9 cellular contexts compared by ENCODE assay signal in genomic region chr2:72115361-72116080, GRCh38. TPM values are rescaled to one million over a fixed set of nuclear protein-coding genes. Genes with fewer than 3 reads are reported as not detected.
DNase-seq lines count a peak whose midpoint lies in the region; ATAC-seq and TF ChIP-seq lines count a peak whose summit lies in the region.
"Had no signal": no experiment of that assay in that cellular context is flagged by ENCODE, and none has a peak within 500 bp of the region (broad histone marks: within the 10 kb centered on the region; RNA-seq: fewer than 3 reads in every experiment).

No MANE protein-coding gene starts in this region.

- CTCF ChIA-PET in Calu3 (lab: Charles Lee): interaction anchor here (0.7 to 2.4 kb wide), 7 partner anchors 14 to 192 kb away, joined by 3 to 19 read pairs (median 6); no protein-coding TSS in a partner anchor

- H3K36me3 ChIP-seq in NT2/D1 (ENCODE audit: insufficient read depth, insufficient read length, low read length): no peaks in the 10 kb centered on the region
- no peaks in the 10 kb centered on the region for H3K36me3 ChIP-seq in esophagus (ENCODE audit: control insufficient read depth in 2 of 2, insufficient read depth in 2 of 2, low read length in 1 of 2)

- peaks cover 3% of the 10 kb centered on the region for H3K9me3 Mint-ChIP-seq in Calu3 (ENCODE audit: low read depth, unreplicated experiment)
- no peaks in the 10 kb centered on the region for H3K9me3 Mint-ChIP-seq in activated naive CD8-positive, alpha-beta T cell treated with anti-CD3 and anti-CD28 coated beads for 36 hours
- peaks cover 4% of the 10 kb centered on the region for H3K9me3 Mint-ChIP-seq in stimulated activated memory B cell treated with anti-CD40 and anti-IgM and Interleukin-4, amounts not matched to agents 10 μg/mL and 1 μg/mL and 100 μg/mL, for 72 hours

- H3K27me3 ChIP-seq in NT2/D1 (ENCODE audit: insufficient read depth, insufficient read length) (no peaks in the 10 kb centered on the region), esophagus (ENCODE audit: control insufficient read depth in 1 of 2, insufficient read depth in 2 of 2, low read length in 2 of 2) (no peaks in the 10 kb centered on the region)

- H3K4me3 ChIP-seq in NT2/D1 (ENCODE audit: insufficient read length, low read depth) (no peak overlapping the region), esophagus (ENCODE audit: low read depth in 1 of 2, low read length in 2 of 2) (no peak overlapping the region)

- intact Hi-C loops in Calu3 (cut with micrococcal nuclease; ENCODE audit: unreplicated experiment): no loop called here

- peak; percentile 96 for DNase-seq in Calu3
- peak; percentile 61 for DNase-seq in NT2/D1 (ENCODE audit: low read depth, low spot score)
- DNase-seq in omental fat pad (ENCODE audit: low spot score): peak; percentile 51
- no peak for DNase-seq in T-helper 1 cell
- DNase-seq in activated naive CD8-positive, alpha-beta T cell treated with anti-CD3 and anti-CD28 coated beads for 36 hours: no peak
- DNase-seq in retina: no peak

- ATAC-seq in omental fat pad (ENCODE audit: low FRiP score): peak; percentile 88
- ATAC-seq in stimulated activated memory B cell treated with anti-CD40 and anti-IgM and Interleukin-4, amounts not matched to agents 10 μg/mL and 1 μg/mL and 100 μg/mL, for 72 hours: no peak

- peak overlapping the region; percentile 77 for H3K27ac Mint-ChIP-seq in Calu3 (ENCODE audit: unreplicated experiment)
- no peak overlapping the region for H3K27ac Mint-ChIP-seq in activated naive CD8-positive, alpha-beta T cell treated with anti-CD3 and anti-CD28 coated beads for 36 hours
- no peak overlapping the region for H3K27ac Mint-ChIP-seq in stimulated activated memory B cell treated with anti-CD40 and anti-IgM and Interleukin-4, amounts not matched to agents 10 μg/mL and 1 μg/mL and 100 μg/mL, for 72 hours

- H3K9me3 ChIP-seq in NT2/D1 (ENCODE audit: insufficient read depth, low read length) (peaks cover 11% of the 10 kb centered on the region; the same call in 1 of the 2 replicates), esophagus (ENCODE audit: control insufficient read depth in 2 of 2, insufficient read depth in 1 of 2, low read depth in 1 of 2, low read length in 1 of 2) (no peaks in the 10 kb centered on the region)

- no TSS peak for BruUV-seq in Calu3 (replicated peaks; lab: Mats Ljungman, UMichigan)

- H3K4me3 Mint-ChIP-seq in Calu3 (ENCODE audit: low read depth, unreplicated experiment): peak overlapping the region; percentile 56
- H3K4me3 Mint-ChIP-seq in activated naive CD8-positive, alpha-beta T cell treated with anti-CD3 and anti-CD28 coated beads for 36 hours: no peak overlapping the region
- no peak overlapping the region for H3K4me3 Mint-ChIP-seq in stimulated activated memory B cell treated with anti-CD40 and anti-IgM and Interleukin-4, amounts not matched to agents 10 μg/mL and 1 μg/mL and 100 μg/mL, for 72 hours

- WGBS in esophagus, 2 donors: 34 to 40% methylated on average over 14 of the region's 14 CpGs

- TF ChIP-seq CTCF in Calu3 (IDR thresholded peaks at IDR 0.05; ENCODE audit: unreplicated experiment) (no peak), omental fat pad (IDR thresholded peaks at IDR 0.05) (no peak)

- H3K4me1 Mint-ChIP-seq in Calu3 (ENCODE audit: low read depth, unreplicated experiment): peaks cover 16% of the 10 kb centered on the region
- no peaks in the 10 kb centered on the region for H3K4me1 Mint-ChIP-seq in activated naive CD8-positive, alpha-beta T cell treated with anti-CD3 and anti-CD28 coated beads for 36 hours
- no peaks in the 10 kb centered on the region for H3K4me1 Mint-ChIP-seq in stimulated activated memory B cell treated with anti-CD40 and anti-IgM and Interleukin-4, amounts not matched to agents 10 μg/mL and 1 μg/mL and 100 μg/mL, for 72 hours

- H3K36me3 Mint-ChIP-seq in Calu3 (ENCODE audit: insufficient read depth, unreplicated experiment): peaks cover 7% of the 10 kb centered on the region
- H3K36me3 Mint-ChIP-seq in activated naive CD8-positive, alpha-beta T cell treated with anti-CD3 and anti-CD28 coated beads for 36 hours: no peaks in the 10 kb centered on the region
- H3K36me3 Mint-ChIP-seq in stimulated activated memory B cell treated with anti-CD40 and anti-IgM and Interleukin-4, amounts not matched to agents 10 μg/mL and 1 μg/mL and 100 μg/mL, for 72 hours: no peaks in the 10 kb centered on the region

- peak overlapping the region; percentile 84 to 91 for H3K27ac ChIP-seq in esophagus (ENCODE audit: low read depth in 2 of 2, low read length in 1 of 2)

- peak overlapping the region; percentile 50 for H3K9ac ChIP-seq in NT2/D1 (ENCODE audit: insufficient read length, low read depth)

- H3K4me1 ChIP-seq in NT2/D1 (ENCODE audit: insufficient read depth, insufficient read length) (peaks cover 8% of the 10 kb centered on the region), esophagus (ENCODE audit: control insufficient read depth in 2 of 2, insufficient read depth in 2 of 2, low read length in 1 of 2) (peaks cover 7 to 12% of the 10 kb centered on the region in 2 donors)

- H3K27me3 Mint-ChIP-seq in Calu3 (ENCODE audit: unreplicated experiment): peaks cover 13% of the 10 kb centered on the region
- peaks cover 11% of the 10 kb centered on the region for H3K27me3 Mint-ChIP-seq in activated naive CD8-positive, alpha-beta T cell treated with anti-CD3 and anti-CD28 coated beads for 36 hours
- peaks cover 34% of the 10 kb centered on the region for H3K27me3 Mint-ChIP-seq in stimulated activated memory B cell treated with anti-CD40 and anti-IgM and Interleukin-4, amounts not matched to agents 10 μg/mL and 1 μg/mL and 100 μg/mL, for 72 hours

RNA-seq across cellular contexts. Expression of gene CYP26B1, which starts 32.1 kb away (rescaled TPM):
- total RNA-seq in Calu3 (2022): 3.0 and 5.1 TPM in 2 replicates
- 1 to 10 TPM; 1.7 to 2.2 TPM for polyA plus RNA-seq in esophagus
- 10 to 100 TPM; 10.6 to 36.6 (median 18.8) TPM for total RNA-seq in omental fat pad
- total RNA-seq in activated naive CD8-positive, alpha-beta T cell treated with anti-CD3 and anti-CD28 coated beads for 36 hours: not detected
- total RNA-seq: T-helper 2 cell treated with Interferon-gamma antibody and Interleukin-4, amounts not matched to agents 100 ng/mL and 5 ng/mL, for 36 hours had no signal

Comparison
In these comparisons a context has a peak if more than half of its experiments do, and no peak if none do; other contexts are left out.
1. DNase-seq: peak in Calu3 (single experiment), NT2/D1 (single experiment) and omental fat pad (single experiment); none in T-helper 1 cell (0 of 5), activated naive CD8-positive, alpha-beta T cell treated with anti-CD3 and anti-CD28 coated beads for 36 hours (single experiment) and retina (single experiment).